8 cellular contexts compared by ENCODE assay signal in the genomic region with DNA sequence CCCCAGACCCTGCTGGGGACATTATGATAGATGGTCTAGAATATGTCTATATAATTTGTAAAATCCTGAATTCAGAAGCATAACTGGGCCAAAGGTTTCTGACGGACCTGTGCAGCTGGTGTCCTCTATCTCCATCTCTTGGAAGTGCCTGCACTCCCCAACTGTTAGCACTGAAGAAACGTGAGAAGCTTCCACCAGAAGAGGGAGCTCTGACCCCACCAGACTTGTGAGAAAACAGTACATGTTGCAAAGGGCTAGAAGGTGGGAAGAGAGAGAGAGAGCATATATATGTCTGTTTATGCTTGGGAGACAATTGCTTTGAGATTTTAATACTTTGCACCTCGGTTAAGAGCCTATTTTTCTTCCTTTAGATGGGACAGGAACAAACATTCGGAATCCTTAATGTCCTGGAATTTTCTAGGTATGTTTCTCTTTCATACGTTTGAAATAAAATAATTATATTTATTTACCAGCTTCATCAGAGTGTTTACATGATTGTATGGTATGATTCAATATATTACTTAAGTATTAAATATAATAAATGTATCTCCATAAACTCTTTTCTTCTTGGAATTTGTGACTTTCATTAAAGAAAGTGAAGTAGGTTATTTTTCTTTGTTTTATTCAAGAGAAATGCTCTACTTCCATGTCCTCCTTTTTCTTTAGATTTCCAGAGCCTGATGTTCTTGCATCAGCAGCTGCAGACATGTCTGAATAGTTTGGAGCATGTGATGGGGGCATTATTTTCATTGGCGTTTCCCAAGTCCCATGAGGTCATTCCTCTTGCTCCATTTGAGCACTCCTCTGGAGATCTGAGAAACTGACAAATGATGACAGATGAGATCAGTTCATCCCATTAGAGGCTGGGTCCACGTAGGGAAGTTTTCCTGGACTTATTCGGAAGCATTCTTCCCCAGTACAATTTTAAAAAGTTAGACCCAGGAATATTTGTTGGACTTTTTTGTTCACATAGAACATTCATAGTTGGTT.
DNase-seq lines count a peak whose midpoint lies in the region; ATAC-seq and TF ChIP-seq lines count a peak whose summit lies in the region.

No MANE protein-coding gene starts in this region.

- H3K4me1 ChIP-seq in SJCRH30 = peaks cover 12% of the 10 kb centered on the region
- no peaks in the 10 kb centered on the region for H3K4me1 ChIP-seq in gastroesophageal sphincter
- H3K4me1 ChIP-seq in parathyroid adenoma = no peaks in the 10 kb centered on the region
- H3K4me1 ChIP-seq in upper lobe of left lung = no peaks in the 10 kb centered on the region

- peak overlapping the region; percentile 37 for H3K27ac ChIP-seq in SJCRH30
- no peak overlapping the region for H3K27ac ChIP-seq in gastroesophageal sphincter
- no peak overlapping the region for H3K27ac ChIP-seq in parathyroid adenoma
- no peak overlapping the region for H3K27ac ChIP-seq in upper lobe of left lung

- no peak for TF ChIP-seq POLR2A in gastroesophageal sphincter (IDR thresholded peaks at IDR 0.05)
- no peak for TF ChIP-seq POLR2A in upper lobe of left lung (IDR thresholded peaks at IDR 0.05)

- H3K4me2 ChIP-seq in parathyroid adenoma (ENCODE audit: low read length) = no peak overlapping the region

- DNase-seq in COLO668 (lab: John Stamatoyannopoulos, UW; ENCODE audit: unreplicated experiment) (peak; percentile 96), NCI-H1048 (lab: John Stamatoyannopoulos, UW) (peak; percentile 53), SJCRH30 (peak; percentile 88 to 98), upper lobe of left lung (peak in 1 of 2 donors; percentile 60)
- peak; percentile 58 for DNase-seq in activated gamma-delta T cell treated with anti-CD3 and anti-CD28 coated beads, Interleukin-2, amount 50 U/mL, for 16 hours (ENCODE audit: low read depth)

- TF ChIP-seq EP300 in gastroesophageal sphincter (IDR thresholded peaks at IDR 0.05) (no peak), upper lobe of left lung (IDR thresholded peaks at IDR 0.05) (no peak)

- ATAC-seq in GM21717 (IDR thresholded peaks at IDR 0.05; ENCODE audit: unreplicated experiment) (peak; percentile 63), gastroesophageal sphincter (peak; percentile 63), upper lobe of left lung (ENCODE audit: low FRiP score in 2 of 2) (peak; percentile 82 to 86)

- no peaks in the 10 kb centered on the region for H3K36me3 ChIP-seq in SJCRH30
- no peaks in the 10 kb centered on the region for H3K36me3 ChIP-seq in gastroesophageal sphincter
- H3K36me3 ChIP-seq in parathyroid adenoma (ENCODE audit: control insufficient read depth, insufficient read depth, low read length) = no peaks in the 10 kb centered on the region
- H3K36me3 ChIP-seq in upper lobe of left lung = no peaks in the 10 kb centered on the region

- no peaks in the 10 kb centered on the region for H3K79me2 ChIP-seq in parathyroid adenoma

- H3K27me3 ChIP-seq in SJCRH30 (no peaks in the 10 kb centered on the region), gastroesophageal sphincter (peaks cover 33% of the 10 kb centered on the region), parathyroid adenoma (ENCODE audit: control insufficient read depth, insufficient read depth, low read length) (no peaks in the 10 kb centered on the region), upper lobe of left lung (no peaks in the 10 kb centered on the region)

- no peak overlapping the region for H3K9ac ChIP-seq in parathyroid adenoma

- no peak overlapping the region for H2AFZ ChIP-seq in parathyroid adenoma

- 12 to 23% methylated on average over 7 to 8 of the region's 8 CpGs for WGBS in gastroesophageal sphincter (ENCODE audit: low coverage in 1 of 2), 2 donors
- WGBS in upper lobe of left lung, 2 donors = 15 to 21% methylated on average over 8 of the region's 8 CpGs

- H3K4me3 ChIP-seq in SJCRH30 (no peak overlapping the region), gastroesophageal sphincter (no peak overlapping the region), parathyroid adenoma (ENCODE audit: low read depth, low read length) (no peak overlapping the region), upper lobe of left lung (no peak overlapping the region)

- TF ChIP-seq CTCF in gastroesophageal sphincter (IDR thresholded peaks at IDR 0.05) (peak in 3 of 4 experiments; percentile 58 to 74 (median 61)), parathyroid adenoma (IDR thresholded peaks at IDR 0.05) (peak; percentile 64), upper lobe of left lung (IDR thresholded peaks at IDR 0.05) (peak; percentile 42 to 78 (median 65))

- H3K9me3 ChIP-seq in SJCRH30 (replicated peaks) = no peaks in the 10 kb centered on the region
- no peaks in the 10 kb centered on the region for H3K9me3 ChIP-seq in gastroesophageal sphincter
- H3K9me3 ChIP-seq in parathyroid adenoma (ENCODE audit: control insufficient read depth, low read length) = no peaks in the 10 kb centered on the region
- H3K9me3 ChIP-seq in upper lobe of left lung = no peaks in the 10 kb centered on the region
